ENCODE assay signal across 1 cellular context in the genomic region with DNA sequence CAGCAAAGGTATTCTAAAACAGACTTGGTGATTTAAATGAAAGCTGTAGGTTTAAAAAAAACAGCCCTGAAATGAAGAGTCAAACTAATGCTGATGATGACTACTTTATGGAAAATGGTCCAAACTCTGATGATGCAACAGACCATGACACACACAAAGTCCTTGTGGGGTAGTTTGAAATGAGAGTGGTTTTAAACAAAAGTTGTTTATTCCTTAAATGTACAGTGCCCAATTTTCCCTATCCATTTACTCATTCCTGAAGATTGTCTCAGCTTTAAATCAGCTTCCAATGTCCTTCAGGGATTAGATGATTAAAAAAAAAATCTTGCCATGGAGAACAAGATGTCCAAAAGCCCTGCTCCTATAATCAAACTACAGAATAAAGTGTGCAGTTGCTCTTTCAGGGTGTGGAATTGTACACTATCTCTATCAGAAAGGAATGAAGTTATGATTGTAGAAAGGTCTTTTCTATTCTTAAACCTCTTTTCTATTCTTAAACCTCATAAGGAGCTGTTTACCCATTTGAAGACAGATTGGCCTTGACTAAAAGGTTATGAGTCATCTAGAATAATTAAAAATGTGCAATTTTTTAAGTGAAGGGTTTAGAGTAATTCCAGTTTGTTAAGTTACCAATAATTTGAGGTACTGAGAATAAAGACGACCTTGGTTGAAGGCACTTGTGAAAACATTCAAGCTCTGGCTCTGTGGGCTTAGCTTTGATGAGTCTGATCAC.
TF ChIP-seq lines count a peak whose summit lies in the region.

No MANE protein-coding gene starts in this region.

TF ChIP-seq in K562, 482 proteins besides CTCF, POLR2A, EP300 and RAD21 (continued from another document):
- TF ChIP-seq, protein P1, sequence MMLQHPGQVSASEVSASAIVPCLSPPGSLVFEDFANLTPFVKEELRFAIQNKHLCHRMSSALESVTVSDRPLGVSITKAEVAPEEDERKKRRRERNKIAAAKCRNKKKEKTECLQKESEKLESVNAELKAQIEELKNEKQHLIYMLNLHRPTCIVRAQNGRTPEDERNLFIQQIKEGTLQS (IDR thresholded peaks at IDR 0.05) = peak; percentile 84
- TF ChIP-seq, protein P1 (CRISPR knock-in tag; conservative IDR thresholded peaks at IDR 0.05) = no peak
- 0 out of 2 replicates have a peak, but pooled peaks have one; percentile 31 for TF ChIP-seq CEBPB (tag; IDR thresholded peaks at IDR 0.05)
- 0 out of 2 replicates have a peak, but pooled peaks have one; percentile 18 for TF ChIP-seq CEBPG (CRISPR knock-in tag; IDR thresholded peaks at IDR 0.05)
- TF ChIP-seq CEBPG (tag; conservative IDR thresholded peaks at IDR 0.05 in 1 of 2, IDR thresholded peaks at IDR 0.05 in 1 of 2) = peak; percentile 48 to 84
- TF ChIP-seq RUNX1 (IDR thresholded peaks at IDR 0.05; ENCODE audit: low read depth) = no peak
